Comparison of ENCODE assay signal across 2 cellular contexts in genomic region chrX:118551426-118551825, GRCh38.
TF ChIP-seq lines count a peak whose summit lies in the region.

No MANE protein-coding gene starts in this region.

TF ChIP-seq in SK-N-SH, 30 proteins besides CTCF, POLR2A, EP300 and RAD21 (continued from another document):
- TF ChIP-seq MXI1 (IDR thresholded peaks at IDR 0.05; ENCODE audit: low read depth, low read length) (no peak), TCF12 (IDR thresholded peaks at IDR 0.05) (no peak), GABPA (IDR thresholded peaks at IDR 0.05; ENCODE audit: low read depth) (no peak), TEAD4 (IDR thresholded peaks at IDR 0.05; ENCODE audit: borderline replicate concordance, insufficient read depth) (no peak), CHD2 (IDR thresholded peaks at IDR 0.05; ENCODE audit: low read length, partially characterized antibody) (no peak), FOXJ3 (CRISPR knock-in tag; IDR thresholded peaks at IDR 0.05) (no peak), RFX5 (IDR thresholded peaks at IDR 0.05; ENCODE audit: low read length) (no peak), GATA2 (CRISPR knock-in tag; IDR thresholded peaks at IDR 0.05) (no peak), RCOR1 (IDR thresholded peaks at IDR 0.05; ENCODE audit: low read length) (no peak)

TF ChIP-seq in SK-N-SH treated with all-trans-retinoic acid at 6 μM for 48 hours, 23 proteins besides CTCF, POLR2A, EP300 and RAD21 (continued from another document):
- TF ChIP-seq PATZ1 (CRISPR knock-in tag; IDR thresholded peaks at IDR 0.05; ENCODE audit: borderline replicate concordance) (no peak), PPARA (CRISPR knock-in tag; IDR thresholded peaks at IDR 0.05; ENCODE audit: borderline replicate concordance) (no peak), RARB (CRISPR knock-in tag; IDR thresholded peaks at IDR 0.05) (no peak), GLIS3 (CRISPR knock-in tag; IDR thresholded peaks at IDR 0.05) (no peak), TOX (CRISPR knock-in tag; IDR thresholded peaks at IDR 0.05; ENCODE audit: borderline replicate concordance) (no peak)
